Comparison of ENCODE assay signal across 25 cellular contexts in genomic region chr17:72790194-72790593, GRCh38.
"Had no signal": no experiment of that assay in that cellular context is flagged by ENCODE, and none has a peak within 500 bp of the region (broad histone marks: within the 10 kb centered on the region; RNA-seq: fewer than 3 reads in every experiment).

No MANE protein-coding gene starts in this region.

- H3K36me3 ChIP-seq: brain microvascular endothelial cell had no signal

- DNase-seq: activated CD4-positive, alpha-beta T cell treated with anti-CD3 and anti-CD28 coated beads for 36 hours; activated CD8-positive, alpha-beta memory T cell treated with anti-CD3 and anti-CD28 coated beads, Interleukin-2, amount 50 U/mL, for 4 hours; activated CD8-positive, alpha-beta T cell treated with anti-CD3 and anti-CD28 coated beads for 36 hours; activated gamma-delta T cell treated with Interleukin-2 at 50 U/mL for 16 hours; activated naive CD4-positive, alpha-beta T cell treated with anti-CD3 and anti-CD28 coated beads, Interleukin-2, amount 10 ng/mL, durations not matched to agents 7 days and 5 days; activated naive CD8-positive, alpha-beta T cell treated with anti-CD3 and anti-CD28 coated beads for 36 hours; activated T-cell treated with anti-CD3 and anti-CD28 coated beads, Interleukin-2, amount 50 U/mL, for 72 hours; brain microvascular endothelial cell; Kasumi-1; NCI-H1105 treated with DMSO at 0.1 percent for 48 hours; NCI-H1436 treated with DMSO at 0.1 percent for 48 hours; NCI-H446; NCI-H524; NK-92 treated with Interleukin-12 subunit alpha and Interleukin-12 subunit beta, amount 100 ng/mL, for 24 hours; OCI-M1; RPMI8226; T-cell; T-helper 2 cell; T1000 had no signal

- ATAC-seq: activated CD4-positive, alpha-beta T cell treated with anti-CD3 and anti-CD28 coated beads for 36 hours; activated CD8-positive, alpha-beta T cell treated with anti-CD3 and anti-CD28 coated beads for 36 hours; activated T-cell treated with anti-CD3 and anti-CD28 coated beads, Interleukin-2, amount 50 U/mL, for 72 hours; Panc1; Right ventricle myocardium inferior; T-cell had no signal

- FAIRE-seq: TTC549 had no signal

- H3K4me3 ChIP-seq: coronary artery, SK-N-MC had no signal

- H3K27ac ChIP-seq: brain microvascular endothelial cell, coronary artery, SK-N-MC, VCaP had no signal

- H3K27me3 ChIP-seq: brain microvascular endothelial cell had no signal
